ENCODE assay signal across 8 cellular contexts in the genomic region with DNA sequence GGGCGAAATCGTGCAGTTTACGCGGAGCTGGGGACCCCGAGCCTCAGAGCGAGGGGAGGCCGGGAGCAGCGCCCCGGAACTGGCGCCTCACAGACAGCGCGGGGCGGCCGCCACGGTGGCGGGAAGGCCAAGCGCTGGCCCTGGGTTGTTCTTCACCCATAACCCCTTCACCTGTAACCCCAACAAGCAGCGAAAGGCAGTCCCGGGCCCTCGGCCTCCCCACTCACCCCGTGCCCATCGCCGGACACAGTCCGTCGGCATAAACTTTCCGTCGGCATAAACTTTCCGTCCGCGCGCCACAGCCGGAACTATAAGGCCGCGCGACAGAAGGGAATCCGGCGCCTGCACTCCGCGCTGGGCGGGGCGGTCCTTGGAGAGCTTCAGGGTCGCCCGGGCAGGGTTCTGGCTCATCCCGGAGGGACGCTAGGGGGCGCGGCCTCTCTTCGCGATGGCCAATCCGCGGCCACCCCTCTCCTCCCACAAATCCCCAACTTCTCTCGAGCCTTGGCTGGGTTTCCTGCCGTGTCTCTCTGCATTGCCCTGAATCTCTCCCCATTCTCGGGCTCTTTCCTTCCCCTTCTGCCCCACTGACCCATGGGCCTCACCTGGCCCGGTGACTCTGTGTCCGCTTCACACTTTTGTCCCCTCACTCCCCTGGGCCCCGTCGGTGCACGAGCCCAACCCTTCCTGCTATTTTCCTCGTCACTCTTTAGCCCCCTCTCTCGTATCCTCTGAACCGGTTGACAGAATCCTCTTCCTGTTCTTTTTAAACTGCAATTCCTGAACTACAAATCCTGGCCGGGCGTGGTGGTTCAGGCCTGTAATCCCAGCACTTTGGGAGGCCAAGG. TPM values are rescaled to one million over a fixed set of nuclear protein-coding genes. Genes with fewer than 3 reads are reported as not detected.
DNase-seq lines count a peak whose midpoint lies in the region; ATAC-seq, FAIRE-seq and TF ChIP-seq lines count a peak whose summit lies in the region.

A gene (minus strand): TSS at position 261 of the 848 bp plus-strand sequence. CDS start 3,751 bp downstream, outside the sequence.

- no peaks in the 10 kb centered on the region for H4K20me1 ChIP-seq in smooth muscle cell (ENCODE audit: low read depth)

- no peak for FAIRE-seq in bronchial epithelial cell (lab: Jason Lieb, UNC)

- H3K9ac ChIP-seq in smooth muscle cell (ENCODE audit: low read depth), result peak within 1 kb of the TSS; percentile 93

- H3K4me1 ChIP-seq in smooth muscle cell (ENCODE audit: low read depth), result peaks cover 23% of the 10 kb centered on the region

- H3K4me3 ChIP-seq in AG09309 (ENCODE audit: control insufficient read depth, low read depth, low read length) (peak within 1 kb of the TSS; percentile 76), WI38 (ENCODE audit: low read depth, low read length) (peak within 1 kb of the TSS; percentile 88), bronchial epithelial cell (ENCODE audit: low read depth, low read length) (peak within 1 kb of the TSS; percentile 69), smooth muscle cell (peak within 1 kb of the TSS; percentile 88)

- TF ChIP-seq CTCF in AG09309 (IDR thresholded peaks at IDR 0.05; ENCODE audit: control insufficient read depth, insufficient read depth, low read depth, low read length, missing control alignments) (peak; percentile 56), WI38 (IDR thresholded peaks at IDR 0.05; ENCODE audit: low read depth, low read length) (0 out of 2 replicates have a peak, but pooled peaks have one; percentile 11), bronchial epithelial cell (IDR thresholded peaks at IDR 0.05; ENCODE audit: insufficient read depth, low read length, severe bottlenecking) (peak; percentile 72), smooth muscle cell (IDR thresholded peaks at IDR 0.05; ENCODE audit: borderline replicate concordance, insufficient read depth, poor library complexity, severe bottlenecking) (peak; percentile 53)

- H3K27ac ChIP-seq in smooth muscle cell (ENCODE audit: low read depth), result peak within 1 kb of the TSS; percentile 80

- H3K27me3 ChIP-seq in bronchial epithelial cell (ENCODE audit: control insufficient read depth, insufficient read depth, low read length), result no peaks in the 10 kb centered on the region
- H3K27me3 ChIP-seq in smooth muscle cell (ENCODE audit: low read depth), result no peaks in the 10 kb centered on the region

- no peaks in the 10 kb centered on the region for H3F3A ChIP-seq in smooth muscle cell (ENCODE audit: low read depth)

- peak within 1 kb of the TSS; percentile 95 for H3K4me2 ChIP-seq in smooth muscle cell

- peaks cover 41% of the 10 kb centered on the region for H3K79me2 ChIP-seq in smooth muscle cell (ENCODE audit: low read depth)

- ATAC-seq in GM18909 (IDR thresholded peaks at IDR 0.05; ENCODE audit: poor library complexity, unreplicated experiment) (peak; percentile 94), HG03175 (IDR thresholded peaks at IDR 0.05; ENCODE audit: unreplicated experiment) (peak; percentile 94)

- H3K36me3 ChIP-seq in bronchial epithelial cell (ENCODE audit: control insufficient read depth, insufficient read depth, low read length) (no peaks in the 10 kb centered on the region), smooth muscle cell (ENCODE audit: low read depth) (no peaks in the 10 kb centered on the region)

- peak within 1 kb of the TSS; percentile 97 for H2AFZ ChIP-seq in smooth muscle cell (ENCODE audit: low read depth)

- 3% methylated on average over 59 of the region's 64 CpGs for WGBS in smooth muscle cell (ENCODE audit: low lambda C conversion rate)

- DNase-seq in AG09309 (ENCODE audit: low read depth) (peak; percentile 81), NCI-H2227 treated with DMSO at 0.1 percent for 48 hours (lab: John Stamatoyannopoulos, UW) (peak; percentile 92), bronchial epithelial cell (ENCODE audit: low read depth) (peak; percentile 84), iPS-NIHi11 (ENCODE audit: low spot score) (peak; percentile 98), smooth muscle cell (lab: John Stamatoyannopoulos, UW; ENCODE audit: unreplicated experiment) (peak; percentile 91)

- no peaks in the 10 kb centered on the region for H3K9me3 ChIP-seq in smooth muscle cell (replicated peaks; ENCODE audit: low read depth)

RNA-seq across cellular contexts. Expression of the gene that starts here (rescaled TPM):
- 26.5 and 28.7 TPM in 2 replicates for total RNA-seq in bronchial epithelial cell
- 18.3 and 36.6 TPM in 2 replicates for total RNA-seq in smooth muscle cell
- 21.2 and 22.5 TPM in 2 replicates for polyA plus RNA-seq in smooth muscle cell

Comparison
In these comparisons a context has a peak if more than half of its experiments do, and no peak if none do; other contexts are left out.
1. Peak in every context shown above with its lines: DNase-seq, ATAC-seq, H3K4me3 ChIP-seq and H3K27ac ChIP-seq.
2. CTCF ChIP-seq: peak in every context shown above with its lines; median percentile 72 in bronchial epithelial cell; 56 in AG09309; 53 in smooth muscle cell; 11 in WI38.